Comparison of ENCODE assay signal across 8 cellular contexts in the genomic region with DNA sequence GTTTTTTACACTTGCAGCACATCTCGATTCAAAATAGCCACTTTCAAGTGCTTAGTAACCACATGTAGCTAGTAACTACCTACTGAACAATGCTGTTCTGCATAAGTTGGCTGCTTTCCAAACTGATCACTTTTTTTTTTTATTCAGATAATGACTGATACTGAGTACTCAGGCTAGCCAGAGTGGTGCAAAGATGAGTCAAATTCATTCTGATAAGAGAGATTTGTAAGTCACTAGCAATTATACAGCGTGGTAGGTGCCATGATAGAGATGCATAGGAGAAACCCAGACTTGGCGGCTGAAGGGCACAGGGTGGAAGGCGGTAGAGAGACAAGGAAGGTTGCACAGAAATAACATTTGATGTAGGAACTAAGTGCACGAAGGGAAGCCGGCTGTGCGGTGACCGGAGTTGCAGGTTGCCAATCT. TPM values are rescaled to one million over a fixed set of nuclear protein-coding genes. Genes with fewer than 3 reads are reported as not detected.
DNase-seq lines count a peak whose midpoint lies in the region; ATAC-seq, FAIRE-seq and TF ChIP-seq lines count a peak whose summit lies in the region.

No MANE protein-coding gene starts in this region.

- WGBS in K562 (ENCODE audit: insufficient coverage, low coverage, missing lambda C conversion rate) = 3% methylated on average over 8 of the region's 8 CpGs
- 0 to 40% methylated on average over 7 to 8 of the region's 8 CpGs for WGBS in lower leg skin, 2 donors
- 0 to 48% methylated on average over 6 to 8 of the region's 8 CpGs for WGBS in upper lobe of left lung, 2 donors

- no TSS peak for BruUV-seq in K562 (replicated peaks; lab: Mats Ljungman, UMichigan)

- in situ Hi-C loops in K562 (cut with MboI) = no loop called here

- H3K79me2 ChIP-seq in K562 (ENCODE audit: control insufficient read depth, insufficient read depth, low read length) = peaks cover 21% of the 10 kb centered on the region

- peaks cover 26% of the 10 kb centered on the region for H3K36me3 ChIP-seq in K562 (ENCODE audit: control insufficient read depth, insufficient read depth, low read length)
- H3K36me3 ChIP-seq in upper lobe of left lung = peaks cover 0 to 5% (median 0%) of the 10 kb centered on the region in 4 donors

- no peaks in the 10 kb centered on the region for H3K9me3 ChIP-seq in K562 (replicated peaks; ENCODE audit: control insufficient read depth, insufficient read depth, low read depth, low read length)
- no peaks in the 10 kb centered on the region for H3K9me3 ChIP-seq in upper lobe of left lung

- peak overlapping the region; percentile 95 to 96 for H3K9ac ChIP-seq in K562 (ENCODE audit: insufficient read depth in 1 of 2, low read depth in 2 of 2, low read length in 2 of 2)

- H3K27ac ChIP-seq in K562 (ENCODE audit: extremely low read depth, low read depth, low read length) (peak overlapping the region; percentile 97; the same call in 2 of the 3 replicates), upper lobe of left lung (peak overlapping the region; percentile 85 to 88 (median 86))

- TF ChIP-seq EP300 in K562 (IDR thresholded peaks at IDR 0.05; ENCODE audit: low read length) (no peak), upper lobe of left lung (IDR thresholded peaks at IDR 0.05) (no peak)

- intact Hi-C loops in K562 (cut with micrococcal nuclease) = loop anchor here (2.0 kb wide), 1 partner anchor 130 kb away; no protein-coding TSS in a partner anchor
- intact Hi-C loops in lower leg skin (cut with DNase I; ENCODE audit: low total_unique reads) = no loop called here

- H4K20me1 ChIP-seq in K562 (replicated peaks; ENCODE audit: control insufficient read depth, insufficient read depth, low read length) = no peaks in the 10 kb centered on the region; the same call in 1 of the 2 replicates

- no peak for TF ChIP-seq RAD21 in K562 (CRISPR knock-in tag; conservative IDR thresholded peaks at IDR 0.05 in 1 of 2, IDR thresholded peaks at IDR 0.05 in 1 of 2)

- H3K27me3 ChIP-seq in K562 (ENCODE audit: control insufficient read depth in 2 of 2, insufficient read depth in 2 of 2, low read length in 2 of 2) (peaks cover 0 to 5% of the 10 kb centered on the region in 2 experiments; a peak in 1 of 5 replicates), upper lobe of left lung (no peaks in the 10 kb centered on the region)

- peaks cover 2% of the 10 kb centered on the region for H3K9me1 ChIP-seq in K562 (ENCODE audit: control insufficient read depth, insufficient read depth, low read length)

- peak overlapping the region; percentile 86 for H3K4me3 ChIP-seq in GM12865 (ENCODE audit: low read depth, low read length)
- H3K4me3 ChIP-seq in K562 = peak overlapping the region; percentile 84
- H3K4me3 ChIP-seq in lower leg skin (ENCODE audit: low read depth, poor library complexity, severe bottlenecking) = peak overlapping the region; percentile 50
- peak overlapping the region; percentile 36 to 81 (median 74) for H3K4me3 ChIP-seq in upper lobe of left lung

- TF ChIP-seq CTCF in GM12865 (IDR thresholded peaks at IDR 0.05; ENCODE audit: insufficient read depth, low read depth, low read length, missing control alignments) (no peak), K562 (IDR thresholded peaks at IDR 0.05 in 2 of 3, conservative IDR thresholded peaks at IDR 0.05 in 1 of 3; ENCODE audit: insufficient read depth in 2 of 3, low read depth in 1 of 3, low read length in 3 of 3) (no peak), lower leg skin (IDR thresholded peaks at IDR 0.05) (no peak), upper lobe of left lung (IDR thresholded peaks at IDR 0.05) (no peak)

- peak overlapping the region; percentile 100 for H2AFZ ChIP-seq in K562 (ENCODE audit: low read depth, low read length)

- CTCF ChIA-PET in K562 (lab: Yijun Ruan, JAX; ENCODE audit: low intra/inter-chr PET ratio) = interaction anchor here (0.6 kb wide), 1 partner anchor 745 kb away, joined by 3 read pairs; no protein-coding TSS in a partner anchor

- no peak for TF ChIP-seq POLR2A in K562 (conservative IDR thresholded peaks at IDR 0.05)
- no peak for TF ChIP-seq POLR2A in lower leg skin (IDR thresholded peaks at IDR 0.05)
- TF ChIP-seq POLR2A in upper lobe of left lung (IDR thresholded peaks at IDR 0.05) = no peak
- no peak for TF ChIP-seq POLR2A in GM18505 (IDR thresholded peaks at IDR 0.05; ENCODE audit: borderline replicate concordance, extremely low read depth, insufficient read depth, insufficient read length)

- ATAC-seq in HG03469 (IDR thresholded peaks at IDR 0.05; ENCODE audit: unreplicated experiment) (peak; percentile 26), K562 (no peak), upper lobe of left lung (ENCODE audit: low FRiP score in 2 of 2) (no peak), GM19328 (IDR thresholded peaks at IDR 0.05; ENCODE audit: unreplicated experiment) (no peak), GM18505 (IDR thresholded peaks at IDR 0.05; ENCODE audit: unreplicated experiment) (no peak)

- POLR2A ChIA-PET in K562 (lab: Yijun Ruan, JAX) = interaction anchor here (0.6 to 1.9 kb wide), 6 partner anchors 9 to 300 kb away, joined by 3 to 13 read pairs (median 4); no protein-coding TSS in a partner anchor

- FAIRE-seq in K562 (lab: Jason Lieb, UNC) = no peak

- DNase-seq in GM12865 (ENCODE audit: low read depth) (no peak), K562 (ENCODE audit: extremely low read depth in 1 of 4, low spot score in 3 of 4) (peak in 1 of 4 experiments; percentile 12), lower leg skin (ENCODE audit: low spot score in 2 of 2) (no peak), upper lobe of left lung (no peak), NCI-H446 (lab: John Stamatoyannopoulos, UW) (no peak)

- H3K4me1 ChIP-seq in K562 (replicated peaks in 1 of 2; ENCODE audit: control insufficient read depth in 2 of 2, insufficient read depth in 2 of 2, low read length in 2 of 2) (peaks cover 5 to 8% of the 10 kb centered on the region in 2 experiments; a peak in 3 of 5 replicates), upper lobe of left lung (peaks cover 12 to 23% (median 15%) of the 10 kb centered on the region in 4 donors)

- peak overlapping the region; percentile 99 for H3K4me2 ChIP-seq in K562 (ENCODE audit: insufficient read depth, low read length)

TF ChIP-seq in K562, 482 proteins besides CTCF, POLR2A, EP300 and RAD21 (continues in another document):
- TF ChIP-seq FIP1L1 (IDR thresholded peaks at IDR 0.05; ENCODE audit: low read depth, low read length, poor library complexity, severe bottlenecking) (no peak), STAG1 (CRISPR knock-in tag; IDR thresholded peaks at IDR 0.05; ENCODE audit: borderline replicate concordance) (no peak), SRSF3 (IDR thresholded peaks at IDR 0.05; ENCODE audit: insufficient read depth, low read length) (no peak), NFIC (IDR thresholded peaks at IDR 0.05) (peak; percentile 79), ZNF134 (CRISPR knock-in tag; conservative IDR thresholded peaks at IDR 0.05) (no peak), SRSF1 (IDR thresholded peaks at IDR 0.05; ENCODE audit: low read depth, low read length) (no peak), TRIM24 (IDR thresholded peaks at IDR 0.05) (peak in 1 of 2 experiments; percentile 47; a peak in 1 of 4 replicates)

RNA-seq across cellular contexts. Expression of a gene that starts 0.4 kb away (rescaled TPM):
- 12.5 and 13.5 TPM in 2 replicates for total RNA-seq in K562 (2011; cell fraction: chromatin; rRNA removed; ENCODE audit: low replicate concordance)
- total RNA-seq in K562 (2011; cell fraction: nucleolus; rRNA removed) = 14.3 and 15.3 TPM in 2 replicates
- total RNA-seq in K562 (2011; cell fraction: nucleoplasm; rRNA removed) = 15.7 and 19.6 TPM in 2 replicates
- 42.4 and 47.3 TPM in 2 replicates for total RNA-seq in K562 (2014; rRNA removed)
- 48.2 and 55.2 TPM in 2 replicates for total RNA-seq in K562 (2014; rRNA removed; fragmentation: Illumina TruSeq; extraction: Trizol)
- total RNA-seq in K562 (2015; rRNA removed; fragmentation: Illumina TruSeq; extraction: Trizol) = 35.3 and 36.6 TPM in 2 replicates
- total RNA-seq in K562 (2021) = 37.3 and 40.3 TPM in 2 replicates
- 83.1 and 91.8 TPM in 2 replicates for polyA plus RNA-seq in K562 (2011; rRNA removed)
- polyA plus RNA-seq in K562 (2011; cell fraction: cytosol; rRNA removed) = 37.3 and 61.2 TPM in 2 replicates
- 14.7 and 27.9 TPM in 2 replicates for polyA plus RNA-seq in K562 (2011; cell fraction: nucleus; rRNA removed)
- 40.0 and 95.2 TPM in 2 replicates for polyA plus RNA-seq in K562 (2012)
- 55.0 and 58.4 TPM in 2 replicates for polyA plus RNA-seq in K562 (2014; fragmentation: Illumina TruSeq; extraction: Trizol)
- polyA plus RNA-seq in K562 (2014; fragmentation: Nextera tagmentation; extraction: Ambion mirVana) = 10 to 100 TPM; 79.3 to 91.5 TPM
- polyA plus RNA-seq in K562 (2014; rRNA removed) = 41.2 and 52.8 TPM in 2 replicates
- polyA minus RNA-seq in K562 (2011; rRNA and poly(A)+ RNA removed) = 62.9 and 98.2 TPM in 2 replicates
- 17.2 and 22.7 TPM in 2 replicates for polyA minus RNA-seq in K562 (2011; cell fraction: cytosol; rRNA and poly(A)+ RNA removed)
- polyA minus RNA-seq in K562 (2011; cell fraction: nucleus; rRNA and poly(A)+ RNA removed) = 8.8 and 13.3 TPM in 2 replicates
- 10 to 100 TPM; 74.1 to 97.1 (median 87.1) TPM for total RNA-seq in lower leg skin
- total RNA-seq in upper lobe of left lung = 10 to 100 TPM; 35.3 to 62.1 (median 46.6) TPM

RNA-seq across cellular contexts. Expression of a gene that starts 44.4 kb away (rescaled TPM):
- total RNA-seq in K562 (2011; cell fraction: chromatin; rRNA removed; ENCODE audit: low replicate concordance) = not detected in 2 replicates
- not detected in 2 replicates for total RNA-seq in K562 (2011; cell fraction: nucleolus; rRNA removed)
- not detected in 2 replicates for total RNA-seq in K562 (2011; cell fraction: nucleoplasm; rRNA removed)
- total RNA-seq in K562 (2014; rRNA removed) = not detected in 2 replicates
- not detected in 2 replicates for total RNA-seq in K562 (2014; rRNA removed; fragmentation: Illumina TruSeq; extraction: Trizol)
- total RNA-seq in K562 (2015; rRNA removed; fragmentation: Illumina TruSeq; extraction: Trizol) = not detected in 2 replicates
- not detected in 2 replicates for total RNA-seq in K562 (2021)
- not detected in 2 replicates for polyA plus RNA-seq in K562 (2011; rRNA removed)
- not detected in 2 replicates for polyA plus RNA-seq in K562 (2011; cell fraction: cytosol; rRNA removed)
- polyA plus RNA-seq in K562 (2011; cell fraction: nucleus; rRNA removed) = not detected in 2 replicates
- polyA plus RNA-seq in K562 (2012) = not detected in 2 replicates
- polyA plus RNA-seq in K562 (2014; fragmentation: Illumina TruSeq; extraction: Trizol) = not detected in 2 replicates
- polyA plus RNA-seq in K562 (2014; fragmentation: Nextera tagmentation; extraction: Ambion mirVana) = not detected
- polyA plus RNA-seq in K562 (2014; rRNA removed) = not detected in 2 replicates
- not detected in 2 replicates for polyA minus RNA-seq in K562 (2011; rRNA and poly(A)+ RNA removed)
- not detected in 2 replicates for polyA minus RNA-seq in K562 (2011; cell fraction: cytosol; rRNA and poly(A)+ RNA removed)
- not detected in 2 replicates for polyA minus RNA-seq in K562 (2011; cell fraction: nucleus; rRNA and poly(A)+ RNA removed)
- total RNA-seq in lower leg skin = 10 to 100 TPM in 2 of 4 donors, 1 to 10 TPM in 1, under 1 TPM in 1; 0.42 to 24.9 (median 12.3) TPM
- not detected for total RNA-seq in upper lobe of left lung
